33 cellular contexts compared by ENCODE assay signal in the genomic region with DNA sequence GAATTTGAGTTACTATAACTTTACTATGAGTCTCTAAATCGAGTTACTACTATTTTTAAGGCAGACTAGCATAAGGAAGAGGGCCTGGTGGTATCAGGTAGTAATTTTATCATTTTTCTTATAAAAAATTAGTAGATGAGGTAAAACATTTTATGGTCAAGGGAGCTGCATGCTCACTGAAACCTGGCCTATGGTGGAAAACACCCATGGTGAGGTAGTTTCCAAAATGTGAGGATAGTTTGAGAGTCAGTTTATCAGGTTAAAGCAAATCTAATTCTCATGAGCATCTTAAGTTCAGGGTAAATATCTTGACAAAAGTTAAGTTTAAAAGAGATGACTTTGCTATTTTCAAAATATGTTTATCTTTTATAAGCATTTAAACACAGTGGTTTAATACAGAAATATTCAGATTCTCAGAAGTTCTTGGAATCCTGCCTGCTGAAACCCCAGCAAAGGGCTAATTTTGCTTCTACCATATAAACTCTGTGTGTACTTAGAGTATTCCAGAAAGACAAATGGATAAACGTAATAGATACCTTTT. TPM values are rescaled to one million over a fixed set of nuclear protein-coding genes. Genes with fewer than 3 reads are reported as not detected.
"Had no signal": no experiment of that assay in that cellular context is flagged by ENCODE, and none has a peak within 500 bp of the region (broad histone marks: within the 10 kb centered on the region; RNA-seq: fewer than 3 reads in every experiment).

No MANE protein-coding gene starts in this region.

- ATAC-seq: activated T-helper 17 cell treated with anti-CD3 and anti-CD28 coated beads, Interleukin-2, amount 50 U/mL, for 72 hours; PC-3 had no signal

- H3K27me3 Mint-ChIP-seq: activated naive CD8-positive, alpha-beta T cell treated with anti-CD3 and anti-CD28 coated beads for 36 hours; activated T-helper 17 cell treated with anti-CD3 and anti-CD28 coated beads, Interleukin-2, amount 50 U/mL, for 72 hours had no signal

- H3K4me1 ChIP-seq: Peyer's patch had no signal

- DNase-seq: activated CD4-positive, alpha-beta T cell treated with anti-CD3 and anti-CD28 coated beads, Interleukin-2, amount 10 ng/mL, durations not matched to agents 24 days and 14 days; activated CD4-positive, alpha-beta T cell treated with anti-CD3 and anti-CD28 coated beads, Interleukin-2, amount 50 U/mL, for 4 hours; activated CD8-positive, alpha-beta memory T cell treated with anti-CD3 and anti-CD28 coated beads, Interleukin-2, amount 50 U/mL, for 4 hours; activated effector memory CD4-positive, alpha-beta T cell treated with anti-CD3 and anti-CD28 coated beads, Interleukin-2, amount 50 U/mL, for 16 hours; activated naive CD4-positive, alpha-beta T cell; activated naive CD4-positive, alpha-beta T cell treated with anti-CD3 and anti-CD28 coated beads, Interleukin-2, amount 50 U/mL, for 16 hours; activated naive CD8-positive, alpha-beta T cell treated with anti-CD3 and anti-CD28 coated beads for 36 hours; activated T-cell treated with anti-CD3 and anti-CD28 coated beads, Interleukin-2, amount 50 U/mL, for 48 hours; amniotic stem cell; aorta; brain microvascular endothelial cell; central memory CD4-positive, alpha-beta T cell; NCI-H1092 treated with DMSO at 0.1 percent for 48 hours; NCI-H1417; NCI-H146; NCI-H187; NCI-H2029 treated with DMSO at 0.1 percent for 48 hours; NCI-H2107; NCI-H2171; NCI-H510A; NCI-H526; NCI-H748 treated with DMSO at 0.1 percent for 48 hours; NK-92 treated with Interleukin-12 subunit alpha and Interleukin-12 subunit beta, amount 100 ng/mL, for 24 hours; PC-3; Peyer's patch; RPMI8226; SIG-M5 had no signal

- H3K36me3 Mint-ChIP-seq: activated naive CD8-positive, alpha-beta T cell treated with anti-CD3 and anti-CD28 coated beads for 36 hours had no signal

- H3K27me3 ChIP-seq: brain microvascular endothelial cell, Peyer's patch had no signal

- H3K27ac Mint-ChIP-seq: activated CD4-positive, alpha-beta T cell treated with anti-CD3 and anti-CD28 coated beads, Interleukin-2, amount 10 ng/mL, durations not matched to agents 24 days and 14 days; activated naive CD8-positive, alpha-beta T cell treated with anti-CD3 and anti-CD28 coated beads for 36 hours; activated T-helper 17 cell treated with anti-CD3 and anti-CD28 coated beads, Interleukin-2, amount 50 U/mL, for 72 hours; T-helper 1 cell treated with Interleukin-12 subunit alpha and Interleukin-12 subunit beta and Interleukin-4 antibody, amounts not matched to agents 30 μg/mL and 1 μg/mL, for 36 hours; T-helper 2 cell treated with Interferon-gamma antibody and Interleukin-4, amounts not matched to agents 5 μg/mL and 100 μg/mL, for 36 hours had no signal

- H3K36me3 ChIP-seq: brain microvascular endothelial cell, Peyer's patch had no signal

- FAIRE-seq: TTC549 had no signal

- H3K4me3 Mint-ChIP-seq: activated CD4-positive, alpha-beta T cell treated with anti-CD3 and anti-CD28 coated beads, Interleukin-2, amount 10 ng/mL, durations not matched to agents 24 days and 14 days; activated naive CD8-positive, alpha-beta T cell treated with anti-CD3 and anti-CD28 coated beads for 36 hours; activated T-helper 17 cell treated with anti-CD3 and anti-CD28 coated beads, Interleukin-2, amount 50 U/mL, for 72 hours; T-helper 1 cell treated with Interleukin-12 subunit alpha and Interleukin-12 subunit beta and Interleukin-4 antibody, amounts not matched to agents 30 μg/mL and 1 μg/mL, for 36 hours; T-helper 2 cell treated with Interferon-gamma antibody and Interleukin-4, amounts not matched to agents 5 μg/mL and 100 μg/mL, for 36 hours had no signal

- H3K4me1 Mint-ChIP-seq: activated naive CD8-positive, alpha-beta T cell treated with anti-CD3 and anti-CD28 coated beads for 36 hours; activated T-helper 17 cell treated with anti-CD3 and anti-CD28 coated beads, Interleukin-2, amount 50 U/mL, for 72 hours had no signal

- H3K9me3 ChIP-seq: Peyer's patch had no signal

- H3K9me3 Mint-ChIP-seq: activated naive CD8-positive, alpha-beta T cell treated with anti-CD3 and anti-CD28 coated beads for 36 hours; activated T-helper 17 cell treated with anti-CD3 and anti-CD28 coated beads, Interleukin-2, amount 50 U/mL, for 72 hours; T-helper 1 cell treated with Interleukin-12 subunit alpha and Interleukin-12 subunit beta and Interleukin-4 antibody, amounts not matched to agents 30 μg/mL and 1 μg/mL, for 36 hours; T-helper 2 cell treated with Interferon-gamma antibody and Interleukin-4, amounts not matched to agents 5 μg/mL and 100 μg/mL, for 36 hours had no signal

- H3K27ac ChIP-seq: brain microvascular endothelial cell, Peyer's patch had no signal

- H3K4me3 ChIP-seq: Peyer's patch had no signal

RNA-seq across cellular contexts. Expression of a gene that starts 10.0 kb away (rescaled TPM):
- total RNA-seq: activated naive CD8-positive, alpha-beta T cell treated with anti-CD3 and anti-CD28 coated beads for 36 hours; aorta; M059J; PC-3; Peyer's patch; SK-MEL-5 had no signal
- polyA plus RNA-seq: aorta had no signal
